Comparison of ENCODE assay signal across 1 cellular context in genomic region chr2:127508621-127509034, GRCh38.
TF ChIP-seq lines count a peak whose summit lies in the region.

No MANE protein-coding gene starts in this region.

TF ChIP-seq in GM12878, 131 proteins besides CTCF, POLR2A, EP300 and RAD21 (continued from another document):
- TF ChIP-seq ZNF687 (IDR thresholded peaks at IDR 0.05): no peak
- no peak for TF ChIP-seq SMC3 (IDR thresholded peaks at IDR 0.05; ENCODE audit: borderline replicate concordance, low read length)
- no peak for TF ChIP-seq YBX1 (IDR thresholded peaks at IDR 0.05)
- TF ChIP-seq ZNF622 (IDR thresholded peaks at IDR 0.05): no peak
- no peak for TF ChIP-seq GABPA (IDR thresholded peaks at IDR 0.05; ENCODE audit: low read depth)
- no peak for TF ChIP-seq ATF3 (IDR thresholded peaks at IDR 0.05; ENCODE audit: borderline replicate concordance, extremely low read depth, low read depth, low read length)
- no peak for TF ChIP-seq ZBED1 (IDR thresholded peaks at IDR 0.05; ENCODE audit: borderline replicate concordance)
- no peak for TF ChIP-seq SIX5 (IDR thresholded peaks at IDR 0.05; ENCODE audit: low read depth, low read length, severe bottlenecking)
- no peak for TF ChIP-seq SREBF1 (IDR thresholded peaks at IDR 0.05; ENCODE audit: low read length)
- TF ChIP-seq TCF7 (IDR thresholded peaks at IDR 0.05; ENCODE audit: borderline replicate concordance): no peak
- no peak for TF ChIP-seq SP1 (IDR thresholded peaks at IDR 0.05; ENCODE audit: low read depth, low read length)
- TF ChIP-seq PRDM15 (CRISPR knock-in tag; IDR thresholded peaks at IDR 0.05): no peak
- no peak for TF ChIP-seq POLR2AphosphoS5 (IDR thresholded peaks at IDR 0.05; ENCODE audit: low read length)
- peak; percentile 40; the same call in 1 of the 2 replicates for TF ChIP-seq ATF7 (IDR thresholded peaks at IDR 0.05; ENCODE audit: low read depth)
- TF ChIP-seq ZNF274 (IDR thresholded peaks at IDR 0.05; ENCODE audit: insufficient read depth, insufficient read length): no peak
- TF ChIP-seq RBBP5 (conservative IDR thresholded peaks at IDR 0.05): no peak
- no peak for TF ChIP-seq IRF4 (IDR thresholded peaks at IDR 0.05; ENCODE audit: low read depth, low read length)
- no peak for TF ChIP-seq KDM1A (IDR thresholded peaks at IDR 0.05; ENCODE audit: borderline replicate concordance)
